ENCODE assay signal across 8 cellular contexts in the genomic region with DNA sequence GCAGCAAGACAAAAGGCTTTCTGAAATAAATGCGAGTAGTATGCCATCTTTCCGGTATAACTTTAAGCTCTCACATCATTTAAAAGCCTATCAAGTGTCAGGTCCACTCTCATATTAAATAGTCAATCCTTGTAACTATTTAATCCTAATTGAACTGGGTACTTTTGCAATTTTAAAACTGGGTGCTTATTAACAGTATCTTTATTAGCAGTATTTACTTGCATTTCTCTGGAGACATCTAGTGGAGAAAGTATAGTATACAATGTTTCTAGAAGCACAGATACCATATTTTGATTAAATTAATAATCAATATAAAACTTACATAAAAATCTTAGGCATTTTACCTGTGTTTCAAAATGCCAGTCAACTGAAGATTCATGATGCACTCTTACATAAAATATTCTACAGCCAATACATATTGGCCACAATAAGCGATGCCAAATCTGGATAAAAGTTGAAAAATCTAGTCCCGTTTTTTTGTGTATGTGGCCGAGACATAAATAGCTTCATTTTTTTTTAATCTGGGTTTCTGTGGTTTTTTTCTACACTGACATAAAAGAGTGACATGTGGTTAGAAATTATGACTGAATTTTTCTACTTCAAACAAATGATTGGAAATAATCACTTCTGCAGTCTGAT. TPM values are rescaled to one million over a fixed set of nuclear protein-coding genes. Genes with fewer than 3 reads are reported as not detected.
A peak's percentile ranks its signal among the peaks of the same experiment; 100 is the strongest.
DNase-seq lines count a peak whose midpoint lies in the region; ATAC-seq and TF ChIP-seq lines count a peak whose summit lies in the region.

No MANE protein-coding gene starts in this region.

- no peak for ATAC-seq in activated CD8-positive, alpha-beta T cell treated with anti-CD3 and anti-CD28 coated beads for 36 hours
- ATAC-seq in activated CD8-positive, alpha-beta T cell treated with anti-CD3 and anti-CD28 coated beads, Interleukin-2, amount 10 ng/mL, durations not matched to agents 7 days and 5 days, result no peak
- ATAC-seq in RWPE2 (ENCODE audit: low read depth), result no peak
- ATAC-seq in gastroesophageal sphincter, result no peak
- ATAC-seq in HG03196 (IDR thresholded peaks at IDR 0.05; ENCODE audit: unreplicated experiment), result no peak
- no peak for ATAC-seq in HG03378 (IDR thresholded peaks at IDR 0.05; ENCODE audit: unreplicated experiment)

- CTCF ChIA-PET in activated CD8-positive, alpha-beta T cell treated with anti-CD3 and anti-CD28 coated beads for 36 hours (lab: Charles Lee), result interaction anchor here (1.2 kb wide), 1 partner anchor 11 kb away, joined by 3 read pairs; no protein-coding TSS in a partner anchor
- CTCF ChIA-PET in activated CD8-positive, alpha-beta T cell treated with anti-CD3 and anti-CD28 coated beads, Interleukin-2, amount 10 ng/mL, durations not matched to agents 7 days and 5 days (lab: Charles Lee), result no interaction called here

- TF ChIP-seq EP300 in gastroesophageal sphincter (IDR thresholded peaks at IDR 0.05), result no peak

- H3K4me1 Mint-ChIP-seq in activated CD8-positive, alpha-beta T cell treated with anti-CD3 and anti-CD28 coated beads for 36 hours (ENCODE audit: low read depth), result no peaks in the 10 kb centered on the region
- no peaks in the 10 kb centered on the region for H3K4me1 Mint-ChIP-seq in activated CD8-positive, alpha-beta T cell treated with anti-CD3 and anti-CD28 coated beads, Interleukin-2, amount 10 ng/mL, durations not matched to agents 7 days and 5 days (ENCODE audit: low read depth)
- H3K4me1 Mint-ChIP-seq in type B pancreatic cell (ENCODE audit: unreplicated experiment), result peaks cover 15% of the 10 kb centered on the region
- H3K4me1 Mint-ChIP-seq in activated T-cell treated with anti-CD3 and anti-CD28 coated beads, Interleukin-2, amount 50 U/mL, for 24 hours (ENCODE audit: low read depth), result no peaks in the 10 kb centered on the region

- peak; percentile 21 for TF ChIP-seq CTCF in activated CD8-positive, alpha-beta T cell treated with anti-CD3 and anti-CD28 coated beads for 36 hours (IDR thresholded peaks at IDR 0.05)
- peak; percentile 77 for TF ChIP-seq CTCF in RWPE2 (IDR thresholded peaks at IDR 0.05; ENCODE audit: poor library complexity, severe bottlenecking)
- peak in 3 of 4 experiments; percentile 28 to 53 (median 43) for TF ChIP-seq CTCF in gastroesophageal sphincter (IDR thresholded peaks at IDR 0.05)
- peak; percentile 77 for TF ChIP-seq CTCF in type B pancreatic cell (conservative IDR thresholded peaks at IDR 0.05)

- intact Hi-C loops in activated CD8-positive, alpha-beta T cell treated with anti-CD3 and anti-CD28 coated beads for 36 hours (cut with micrococcal nuclease), result no loop called here

- no peaks in the 10 kb centered on the region for H3K4me1 ChIP-seq in RWPE2 (ENCODE audit: insufficient read depth, poor library complexity, severe bottlenecking)
- H3K4me1 ChIP-seq in gastroesophageal sphincter, result peaks cover 0 to 24% (median 0%) of the 10 kb centered on the region in 3 donors

- 45 to 57% methylated on average over 5 of the region's 5 CpGs for WGBS in gastroesophageal sphincter (ENCODE audit: low coverage in 1 of 2), 2 donors

- no peak overlapping the region for H3K4me3 Mint-ChIP-seq in activated CD8-positive, alpha-beta T cell treated with anti-CD3 and anti-CD28 coated beads for 36 hours
- no peak overlapping the region for H3K4me3 Mint-ChIP-seq in activated CD8-positive, alpha-beta T cell treated with anti-CD3 and anti-CD28 coated beads, Interleukin-2, amount 10 ng/mL, durations not matched to agents 7 days and 5 days
- H3K4me3 Mint-ChIP-seq in type B pancreatic cell, result no peak overlapping the region
- no peak overlapping the region for H3K4me3 Mint-ChIP-seq in activated T-cell treated with anti-CD3 and anti-CD28 coated beads, Interleukin-2, amount 50 U/mL, for 24 hours

- no peak overlapping the region for H3K4me3 ChIP-seq in RWPE2 (ENCODE audit: severe bottlenecking)
- no peak overlapping the region for H3K4me3 ChIP-seq in gastroesophageal sphincter

- H3K9me3 Mint-ChIP-seq in activated CD8-positive, alpha-beta T cell treated with anti-CD3 and anti-CD28 coated beads for 36 hours, result peaks cover 5% of the 10 kb centered on the region
- H3K9me3 Mint-ChIP-seq in activated CD8-positive, alpha-beta T cell treated with anti-CD3 and anti-CD28 coated beads, Interleukin-2, amount 10 ng/mL, durations not matched to agents 7 days and 5 days (ENCODE audit: insufficient read depth), result no peaks in the 10 kb centered on the region
- no peaks in the 10 kb centered on the region for H3K9me3 Mint-ChIP-seq in type B pancreatic cell
- peaks cover 2% of the 10 kb centered on the region for H3K9me3 Mint-ChIP-seq in activated T-cell treated with anti-CD3 and anti-CD28 coated beads, Interleukin-2, amount 50 U/mL, for 24 hours

- no peaks in the 10 kb centered on the region for H3K36me3 ChIP-seq in RWPE2 (ENCODE audit: low read depth)
- no peaks in the 10 kb centered on the region for H3K36me3 ChIP-seq in gastroesophageal sphincter

- no peaks in the 10 kb centered on the region for H3K27me3 Mint-ChIP-seq in activated CD8-positive, alpha-beta T cell treated with anti-CD3 and anti-CD28 coated beads for 36 hours
- H3K27me3 Mint-ChIP-seq in activated CD8-positive, alpha-beta T cell treated with anti-CD3 and anti-CD28 coated beads, Interleukin-2, amount 10 ng/mL, durations not matched to agents 7 days and 5 days (ENCODE audit: low read depth), result no peaks in the 10 kb centered on the region
- H3K27me3 Mint-ChIP-seq in type B pancreatic cell, result peaks cover 3% of the 10 kb centered on the region
- no peaks in the 10 kb centered on the region for H3K27me3 Mint-ChIP-seq in activated T-cell treated with anti-CD3 and anti-CD28 coated beads, Interleukin-2, amount 50 U/mL, for 24 hours

- H3K9me3 ChIP-seq in RWPE2 (ENCODE audit: severe bottlenecking) (no peaks in the 10 kb centered on the region), gastroesophageal sphincter (no peaks in the 10 kb centered on the region)

- no peaks in the 10 kb centered on the region for H3K36me3 Mint-ChIP-seq in activated CD8-positive, alpha-beta T cell treated with anti-CD3 and anti-CD28 coated beads for 36 hours (ENCODE audit: low read depth)
- no peaks in the 10 kb centered on the region for H3K36me3 Mint-ChIP-seq in activated CD8-positive, alpha-beta T cell treated with anti-CD3 and anti-CD28 coated beads, Interleukin-2, amount 10 ng/mL, durations not matched to agents 7 days and 5 days (ENCODE audit: low read depth)
- no peaks in the 10 kb centered on the region for H3K36me3 Mint-ChIP-seq in type B pancreatic cell
- H3K36me3 Mint-ChIP-seq in activated T-cell treated with anti-CD3 and anti-CD28 coated beads, Interleukin-2, amount 50 U/mL, for 24 hours (ENCODE audit: low read depth), result no peaks in the 10 kb centered on the region

- no peak overlapping the region for H3K27ac ChIP-seq in RWPE2 (ENCODE audit: poor library complexity, severe bottlenecking)
- no peak overlapping the region for H3K27ac ChIP-seq in gastroesophageal sphincter

- no peak for DNase-seq in activated CD8-positive, alpha-beta T cell treated with anti-CD3 and anti-CD28 coated beads for 36 hours
- DNase-seq in activated CD8-positive, alpha-beta T cell treated with anti-CD3 and anti-CD28 coated beads, Interleukin-2, amount 10 ng/mL, durations not matched to agents 7 days and 5 days, result no peak
- no peak for DNase-seq in RWPE2 (ENCODE audit: low spot score)
- DNase-seq in type B pancreatic cell (ENCODE audit: extremely low spot score, unreplicated experiment), result no peak
- no peak for DNase-seq in activated T-cell treated with anti-CD3 and anti-CD28 coated beads, Interleukin-2, amount 50 U/mL, for 24 hours

- no peak for TF ChIP-seq POLR2A in gastroesophageal sphincter (IDR thresholded peaks at IDR 0.05)

- no peak overlapping the region for H3K27ac Mint-ChIP-seq in activated CD8-positive, alpha-beta T cell treated with anti-CD3 and anti-CD28 coated beads for 36 hours
- H3K27ac Mint-ChIP-seq in activated CD8-positive, alpha-beta T cell treated with anti-CD3 and anti-CD28 coated beads, Interleukin-2, amount 10 ng/mL, durations not matched to agents 7 days and 5 days, result no peak overlapping the region
- no peak overlapping the region for H3K27ac Mint-ChIP-seq in type B pancreatic cell
- H3K27ac Mint-ChIP-seq in activated T-cell treated with anti-CD3 and anti-CD28 coated beads, Interleukin-2, amount 50 U/mL, for 24 hours, result no peak overlapping the region

- no peaks in the 10 kb centered on the region for H3K27me3 ChIP-seq in RWPE2 (ENCODE audit: insufficient read depth, poor library complexity, severe bottlenecking)
- H3K27me3 ChIP-seq in gastroesophageal sphincter, result no peaks in the 10 kb centered on the region

- POLR2A ChIA-PET in activated CD8-positive, alpha-beta T cell treated with anti-CD3 and anti-CD28 coated beads for 36 hours (lab: Charles Lee), result no interaction called here
- POLR2A ChIA-PET in activated CD8-positive, alpha-beta T cell treated with anti-CD3 and anti-CD28 coated beads, Interleukin-2, amount 10 ng/mL, durations not matched to agents 7 days and 5 days (lab: Charles Lee), result no interaction called here

RNA-seq across cellular contexts. Expression of a gene that starts 4.3 kb away (rescaled TPM):
- total RNA-seq in activated CD8-positive, alpha-beta T cell treated with anti-CD3 and anti-CD28 coated beads for 36 hours, result not detected
- not detected for total RNA-seq in activated CD8-positive, alpha-beta T cell treated with anti-CD3 and anti-CD28 coated beads, Interleukin-2, amount 10 ng/mL, durations not matched to agents 7 days and 5 days
- total RNA-seq in gastroesophageal sphincter (100 to 1,000 TPM in 1 of 4 donors, 10 to 100 TPM in 3; 19.0 to 119 (median 55.2) TPM), type B pancreatic cell (ENCODE audit: low replicate concordance) (75.2 and 295 TPM in 2 replicates)

Comparison
In these comparisons a context has a peak if more than half of its experiments do, and no peak if none do; other contexts are left out.
1. CTCF ChIP-seq: peak in every context shown above with its lines; median percentile 77 in RWPE2; 77 in type B pancreatic cell; 43 in gastroesophageal sphincter; 21 in activated CD8-positive, alpha-beta T cell treated with anti-CD3 and anti-CD28 coated beads for 36 hours.
2. RNA of a gene that starts 4.3 kb away (total RNA-seq): 75.2 to 295 TPM in type B pancreatic cell and 19.0 to 119 TPM in gastroesophageal sphincter; not detected in activated CD8-positive, alpha-beta T cell treated with anti-CD3 and anti-CD28 coated beads for 36 hours and not detected in activated CD8-positive, alpha-beta T cell treated with anti-CD3 and anti-CD28 coated beads, Interleukin-2, amount 10 ng/mL, durations not matched to agents 7 days and 5 days; every median in the first group is over 10 times any median in the second.